In genomic region chr19:18284710-18285430, GRCh38 we compare ENCODE assay signal across 1 cellular context.
TF ChIP-seq lines count a peak whose summit lies in the region.

No MANE protein-coding gene starts in this region.

TF ChIP-seq in endothelial cell of umbilical vein, 7 proteins besides CTCF, POLR2A, EP300 and RAD21:
- TF ChIP-seq MYC (IDR thresholded peaks at IDR 0.05; ENCODE audit: low read depth, low read length) (no peak), EZH2 (IDR thresholded peaks at IDR 0.05; ENCODE audit: borderline replicate concordance, low read depth, low read length, severe bottlenecking) (no peak), JUN (IDR thresholded peaks at IDR 0.05; ENCODE audit: borderline replicate concordance, insufficient read depth, insufficient read length, low read depth) (no peak), GATA2 (IDR thresholded peaks at IDR 0.05; ENCODE audit: insufficient read depth, insufficient read length, low read depth, low read length) (no peak), POLR2AphosphoS5 (IDR thresholded peaks at IDR 0.05; ENCODE audit: insufficient read depth, low read depth, low read length) (no peak), FOS (IDR thresholded peaks at IDR 0.05; ENCODE audit: borderline replicate concordance, insufficient read depth, low read length) (no peak), MAX (IDR thresholded peaks at IDR 0.05; ENCODE audit: insufficient read depth, insufficient read length) (no peak)
